ENCODE assay signal across 11 cellular contexts in genomic region chr1:110408488-110408887, GRCh38. TPM values are rescaled to one million over a fixed set of nuclear protein-coding genes. Genes with fewer than 3 reads are reported as not detected.
DNase-seq lines count a peak whose midpoint lies in the region; ATAC-seq, FAIRE-seq and TF ChIP-seq lines count a peak whose summit lies in the region.
"Had no signal": no experiment of that assay in that cellular context is flagged by ENCODE, and none has a peak within 500 bp of the region (broad histone marks: within the 10 kb centered on the region; RNA-seq: fewer than 3 reads in every experiment).

No MANE protein-coding gene starts in this region.

- H3K27ac ChIP-seq in heart left ventricle: peak overlapping the region in 2 of 12 donors; percentile 93 to 97
- peak overlapping the region in 1 of 3 donors; percentile 95 for H3K27ac ChIP-seq in right lobe of liver
- peak overlapping the region in 3 of 4 donors; percentile 98 to 99 (median 99) for H3K27ac ChIP-seq in tibial nerve

- intact Hi-C loops in heart left ventricle (cut with DNase I): loop anchor here in 9 of 10 donors (2.0 to 10.0 kb wide), 6 partner anchors 66 to 374 kb away; partner anchors contain the start of genes KCNC4 (in 4 of the 9), RBM15 (in 2 of the 9) and STRIP1 (in 1 of the 9)
- intact Hi-C loops in Right ventricle myocardium inferior (cut with DNase I): loop anchor here (5.0 kb wide), 1 partner anchor 201 kb away; no protein-coding TSS in a partner anchor
- intact Hi-C loops in right lobe of liver (cut with DNase I): loop anchor here in 1 of 2 donors (5.0 kb wide), 1 partner anchor 71 kb away; the partner anchor contains the start of gene RBM15

- no peak for FAIRE-seq in D721Med (lab: Jason Lieb, UNC)

- H3K27me3 Mint-ChIP-seq in activated T-helper 17 cell treated with anti-CD3 and anti-CD28 coated beads, Interleukin-2, amount 50 U/mL, for 72 hours: no peaks in the 10 kb centered on the region

- TF ChIP-seq EP300 in tibial nerve (IDR thresholded peaks at IDR 0.05): no peak

- H3K9me3 ChIP-seq in heart left ventricle (no peaks in the 10 kb centered on the region), right lobe of liver (no peaks in the 10 kb centered on the region), tibial nerve (no peaks in the 10 kb centered on the region)

- H3K9me3 Mint-ChIP-seq in activated T-helper 17 cell treated with anti-CD3 and anti-CD28 coated beads, Interleukin-2, amount 50 U/mL, for 72 hours: no peaks in the 10 kb centered on the region

- no peak for TF ChIP-seq CTCF in heart left ventricle (IDR thresholded peaks at IDR 0.05)
- no peak for TF ChIP-seq CTCF in right lobe of liver (IDR thresholded peaks at IDR 0.05)
- TF ChIP-seq CTCF in tibial nerve (IDR thresholded peaks at IDR 0.05): no peak
- no peak for TF ChIP-seq CTCF in D721Med (IDR thresholded peaks at IDR 0.05; ENCODE audit: insufficient read depth, missing control alignments)

- ATAC-seq in heart left ventricle (no peak), Right ventricle myocardium inferior (no peak), right lobe of liver (no peak), GM21619 (IDR thresholded peaks at IDR 0.05; ENCODE audit: unreplicated experiment) (no peak)
- ATAC-seq in activated T-helper 17 cell treated with anti-CD3 and anti-CD28 coated beads, Interleukin-2, amount 50 U/mL, for 72 hours (replicated peaks): no peak

- H3K4me1 Mint-ChIP-seq in activated T-helper 17 cell treated with anti-CD3 and anti-CD28 coated beads, Interleukin-2, amount 50 U/mL, for 72 hours: peaks cover 7% of the 10 kb centered on the region

- H3K27me3 ChIP-seq in heart left ventricle (no peaks in the 10 kb centered on the region), right lobe of liver (no peaks in the 10 kb centered on the region), tibial nerve (no peaks in the 10 kb centered on the region)

- DNase-seq in heart left ventricle (no peak), Right ventricle myocardium inferior (ENCODE audit: missing footprints) (no peak), right lobe of liver (no peak), tibial nerve (ENCODE audit: low spot score in 2 of 2) (no peak), MV-4-11 (lab: John Stamatoyannopoulos, UW) (no peak), D721Med (ENCODE audit: insufficient read length, low spot score) (no peak)
- DNase-seq: cortex of kidney, T-helper 9 cell had no signal

- H3K4me3 ChIP-seq in heart left ventricle (peak overlapping the region in 10 of 12 donors; percentile 65 to 100 (median 86)), right lobe of liver (peak overlapping the region in 2 of 3 donors; percentile 96 to 97), tibial nerve (peak overlapping the region in 3 of 4 donors; percentile 79 to 99 (median 93))

- WGBS in heart left ventricle, 4 donors: 85 to 89% (median 86%) methylated on average over 8 of the region's 8 CpGs
- WGBS in right lobe of liver (ENCODE audit: insufficient coverage, low coverage, low lambda C conversion rate, missing lambda C conversion rate): 86% methylated on average over 8 of the region's 8 CpGs
- WGBS in tibial nerve, 2 donors: 85 to 87% methylated on average over 8 of the region's 8 CpGs

- peak overlapping the region; percentile 100 for H3K27ac Mint-ChIP-seq in activated T-helper 17 cell treated with anti-CD3 and anti-CD28 coated beads, Interleukin-2, amount 50 U/mL, for 72 hours

- TF ChIP-seq POLR2A in heart left ventricle (IDR thresholded peaks at IDR 0.05): no peak
- TF ChIP-seq POLR2A in right lobe of liver (IDR thresholded peaks at IDR 0.05): no peak
- no peak for TF ChIP-seq POLR2A in tibial nerve (IDR thresholded peaks at IDR 0.05)

- H3K36me3 ChIP-seq in heart left ventricle (peaks cover 0 to 27% (median 23%) of the 10 kb centered on the region in 9 donors), right lobe of liver (peaks cover 0 to 24% (median 7%) of the 10 kb centered on the region in 4 donors), tibial nerve (peaks cover 0 to 21% (median 0%) of the 10 kb centered on the region in 3 donors)

- H3K4me1 ChIP-seq in heart left ventricle (peaks cover 0 to 32% (median 20%) of the 10 kb centered on the region in 12 donors), right lobe of liver (peaks cover 0 to 28% (median 0%) of the 10 kb centered on the region in 4 donors), tibial nerve (peaks cover 0 to 38% (median 10%) of the 10 kb centered on the region in 4 donors)

- peak overlapping the region; percentile 100 for H3K4me3 Mint-ChIP-seq in activated T-helper 17 cell treated with anti-CD3 and anti-CD28 coated beads, Interleukin-2, amount 50 U/mL, for 72 hours

- H3K36me3 Mint-ChIP-seq in activated T-helper 17 cell treated with anti-CD3 and anti-CD28 coated beads, Interleukin-2, amount 50 U/mL, for 72 hours (ENCODE audit: low read depth): peaks cover 44% of the 10 kb centered on the region

RNA-seq across cellular contexts. Expression of gene LAMTOR5, which starts 1.0 kb away (rescaled TPM):
- total RNA-seq in heart left ventricle: 100 to 1,000 TPM; 130 to 267 (median 221) TPM
- polyA plus RNA-seq in heart left ventricle: 100 to 1,000 TPM; 510 to 549 TPM
- total RNA-seq in Right ventricle myocardium inferior: 261 TPM
- 100 to 1,000 TPM; 150 to 172 TPM for total RNA-seq in activated T-helper 17 cell treated with anti-CD3 and anti-CD28 coated beads, Interleukin-2, amount 50 U/mL, for 72 hours
- 10 to 100 TPM; 47.6 to 81.4 (median 53.9) TPM for total RNA-seq in right lobe of liver
- 10 to 100 TPM; 62.6 to 74.7 (median 67.7) TPM for total RNA-seq in tibial nerve

RNA-seq across cellular contexts. Expression of gene SLC16A4, which starts 17.7 kb away (rescaled TPM):
- total RNA-seq in heart left ventricle (1 to 10 TPM; 1.6 to 4.8 (median 2.3) TPM), Right ventricle myocardium inferior (2.6 TPM), right lobe of liver (1 to 10 TPM in 5 of 6 experiments, under 1 TPM in 1; 0.49 to 4.0 (median 3.4) TPM), tibial nerve (10 to 100 TPM in 3 of 4 donors, 1 to 10 TPM in 1; 8.0 to 16.6 (median 15.1) TPM)
- polyA plus RNA-seq in heart left ventricle: 1 to 10 TPM in 1 of 2 donors, under 1 TPM in 1; 1.00 to 1.9 TPM
- total RNA-seq in activated T-helper 17 cell treated with anti-CD3 and anti-CD28 coated beads, Interleukin-2, amount 50 U/mL, for 72 hours: under 1 TPM; 0.19 to 0.58 TPM

RNA-seq across cellular contexts. Expression of gene PROK1, which starts 42.5 kb away (rescaled TPM):
- total RNA-seq in heart left ventricle (1 to 10 TPM in 1 of 9 donors, under 1 TPM in 4, not detected in 4; 0.23 to 2.1 (median 0.40) TPM), Right ventricle myocardium inferior (not detected), right lobe of liver (not detected), tibial nerve (1 to 10 TPM in 3 of 4 donors, not detected in 1; 1.2 to 6.9 (median 4.6) TPM)
- polyA plus RNA-seq in heart left ventricle: 1 to 10 TPM in 1 of 2 donors, under 1 TPM in 1; 0.07 to 3.4 TPM
- total RNA-seq in activated T-helper 17 cell treated with anti-CD3 and anti-CD28 coated beads, Interleukin-2, amount 50 U/mL, for 72 hours: not detected
- total RNA-seq: Daoy had no signal
